Comparison of ENCODE assay signal across 2 cellular contexts in the genomic region with DNA sequence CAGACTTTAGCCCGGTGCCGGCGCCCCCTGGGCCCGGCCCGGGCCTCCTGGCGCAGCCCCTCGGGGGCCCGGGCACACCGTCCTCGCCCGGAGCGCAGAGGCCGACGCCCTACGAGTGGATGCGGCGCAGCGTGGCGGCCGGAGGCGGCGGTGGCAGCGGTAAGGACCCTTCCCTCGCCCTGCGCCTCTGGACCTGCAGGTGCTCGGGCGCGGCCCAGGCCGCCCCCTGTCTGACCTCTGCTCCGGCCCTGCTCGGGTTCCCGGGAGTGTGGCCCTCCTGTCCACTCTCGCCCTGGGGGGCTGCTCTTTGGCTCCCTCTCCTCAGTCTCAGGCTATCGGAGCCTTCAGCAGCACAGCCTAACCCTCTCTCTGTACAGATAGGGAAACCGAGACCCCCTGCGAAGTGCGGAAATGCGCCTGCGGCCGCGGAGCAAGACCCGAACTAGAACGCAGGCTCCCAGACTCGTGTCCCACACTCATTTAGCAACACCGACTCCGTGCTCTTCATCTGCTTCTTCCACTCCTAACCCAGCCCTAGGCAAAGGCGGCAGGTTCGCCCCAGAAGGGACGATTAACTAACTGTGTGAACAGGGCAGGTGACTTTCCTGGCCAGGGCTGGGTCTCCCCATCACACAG.
TF ChIP-seq lines count a peak whose summit lies in the region.

No MANE protein-coding gene starts in this region.

TF ChIP-seq in GM23338, 12 proteins besides CTCF, POLR2A, EP300 and RAD21:
- no peak for TF ChIP-seq CREB1 (CRISPR knock-in tag; IDR thresholded peaks at IDR 0.05; ENCODE audit: low read depth)
- no peak for TF ChIP-seq POLR2AphosphoS5 (IDR thresholded peaks at IDR 0.05; ENCODE audit: low read depth)
- TF ChIP-seq ZNF114 (CRISPR knock-in tag; IDR thresholded peaks at IDR 0.05), result no peak
- TF ChIP-seq, protein P1, sequence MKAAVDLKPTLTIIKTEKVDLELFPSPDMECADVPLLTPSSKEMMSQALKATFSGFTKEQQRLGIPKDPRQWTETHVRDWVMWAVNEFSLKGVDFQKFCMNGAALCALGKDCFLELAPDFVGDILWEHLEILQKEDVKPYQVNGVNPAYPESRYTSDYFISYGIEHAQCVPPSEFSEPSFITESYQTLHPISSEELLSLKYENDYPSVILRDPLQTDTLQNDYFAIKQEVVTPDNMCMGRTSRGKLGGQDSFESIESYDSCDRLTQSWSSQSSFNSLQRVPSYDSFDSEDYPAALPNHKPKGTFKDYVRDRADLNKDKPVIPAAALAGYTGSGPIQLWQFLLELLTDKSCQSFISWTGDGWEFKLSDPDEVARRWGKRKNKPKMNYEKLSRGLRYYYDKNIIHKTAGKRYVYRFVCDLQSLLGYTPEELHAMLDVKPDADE (IDR thresholded peaks at IDR 0.05), result no peak
- TF ChIP-seq NANOG (IDR thresholded peaks at IDR 0.05; ENCODE audit: borderline replicate concordance), result no peak
- peak; percentile 46 for TF ChIP-seq EZH2 (IDR thresholded peaks at IDR 0.05; ENCODE audit: low read depth, unreplicated experiment)
TF ChIP-seq in GM23338: peak in this region for 1.

TF ChIP-seq in WTC11, 78 proteins besides CTCF, POLR2A, EP300 and RAD21:
- TF ChIP-seq, protein P2, sequence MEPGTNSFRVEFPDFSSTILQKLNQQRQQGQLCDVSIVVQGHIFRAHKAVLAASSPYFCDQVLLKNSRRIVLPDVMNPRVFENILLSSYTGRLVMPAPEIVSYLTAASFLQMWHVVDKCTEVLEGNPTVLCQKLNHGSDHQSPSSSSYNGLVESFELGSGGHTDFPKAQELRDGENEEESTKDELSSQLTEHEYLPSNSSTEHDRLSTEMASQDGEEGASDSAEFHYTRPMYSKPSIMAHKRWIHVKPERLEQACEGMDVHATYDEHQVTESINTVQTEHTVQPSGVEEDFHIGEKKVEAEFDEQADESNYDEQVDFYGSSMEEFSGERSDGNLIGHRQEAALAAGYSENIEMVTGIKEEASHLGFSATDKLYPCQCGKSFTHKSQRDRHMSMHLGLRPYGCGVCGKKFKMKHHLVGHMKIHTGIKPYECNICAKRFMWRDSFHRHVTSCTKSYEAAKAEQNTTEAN (CRISPR knock-in tag; IDR thresholded peaks at IDR 0.05), result no peak
- no peak for TF ChIP-seq JAZF1 (CRISPR knock-in tag; IDR thresholded peaks at IDR 0.05)
- 0 out of 2 replicates have a peak, but pooled peaks have one; percentile 3 for TF ChIP-seq SP1 (CRISPR knock-in tag; conservative IDR thresholded peaks at IDR 0.05)
TF ChIP-seq in WTC11: peak in this region for 1.
